ENCODE assay signal across 13 cellular contexts in genomic region chr2:189608799-189609422, GRCh38. TPM values are rescaled to one million over a fixed set of nuclear protein-coding genes. Genes with fewer than 3 reads are reported as not detected.
A peak's percentile ranks its signal among the peaks of the same experiment; 100 is the strongest.
DNase-seq lines count a peak whose midpoint lies in the region; TF ChIP-seq lines count a peak whose summit lies in the region.
"Had no signal": no experiment of that assay in that cellular context is flagged by ENCODE, and none has a peak within 500 bp of the region (broad histone marks: within the 10 kb centered on the region; RNA-seq: fewer than 3 reads in every experiment).

No MANE protein-coding gene starts in this region.

- intact Hi-C loops in vagina (cut with DNase I), result no loop called here

- H3K27me3 ChIP-seq in vagina, result no peaks in the 10 kb centered on the region
- H3K27me3 ChIP-seq: SJCRH30 had no signal

- H3K4me1 ChIP-seq in vagina, result peaks cover 34% of the 10 kb centered on the region

- no peaks in the 10 kb centered on the region for H3K9me3 ChIP-seq in vagina
- H3K9me3 ChIP-seq: SJCRH30 had no signal

- TF ChIP-seq POLR2A in vagina (IDR thresholded peaks at IDR 0.05), result no peak

- TF ChIP-seq CTCF in AG10803 (conservative IDR thresholded peaks at IDR 0.05; ENCODE audit: low read length), result no peak
- TF ChIP-seq CTCF in choroid plexus epithelial cell (conservative IDR thresholded peaks at IDR 0.05; ENCODE audit: low read depth, low read length), result no peak
- no peak for TF ChIP-seq CTCF in vagina (IDR thresholded peaks at IDR 0.05)

- no peaks in the 10 kb centered on the region for H3K36me3 ChIP-seq in vagina
- H3K36me3 ChIP-seq: SJCRH30 had no signal

- no peak overlapping the region for H3K27ac ChIP-seq in vagina
- H3K27ac ChIP-seq: SJCRH30 had no signal

- DNase-seq in AG10803 (ENCODE audit: low read depth) (peak; percentile 51), NCI-H460 (ENCODE audit: extremely low read depth, low read depth) (peak; percentile 40), choroid plexus epithelial cell (ENCODE audit: low read depth) (peak; percentile 56), myocyte (ENCODE audit: low read depth) (peak; percentile 18), occipital lobe (lab: John Stamatoyannopoulos, UW) (no peak), KG1 (lab: John Stamatoyannopoulos, UW) (no peak), vagina (ENCODE audit: extremely low spot score in 2 of 2) (no peak)
- no peak for DNase-seq in stimulated activated CD4-positive, alpha-beta T cell treated with anti-CD3 and anti-CD28 coated beads, Interleukin-4, amount 100 ng/mL, for 24 hours
- DNase-seq: activated CD4-positive, alpha-beta T cell treated with anti-CD3 and anti-CD28 coated beads for 36 hours; activated naive CD4-positive, alpha-beta T cell; NCI-H187 treated with DMSO at 0.1 percent for 48 hours; NCI-H510A treated with DMSO at 0.1 percent for 48 hours; SJCRH30 had no signal

- H3K4me3 ChIP-seq in AG10803 (ENCODE audit: low read length) (no peak overlapping the region), choroid plexus epithelial cell (ENCODE audit: low read depth, low read length) (no peak overlapping the region), vagina (no peak overlapping the region)
- H3K4me3 ChIP-seq: SJCRH30 had no signal

RNA-seq across cellular contexts. Expression of gene SLC40A1, which starts 28.3 kb away (rescaled TPM):
- total RNA-seq in NCI-H460 (2014; rRNA removed; shearing (Covaris generic)), result 8.8 and 12.5 TPM in 2 replicates
- polyA plus RNA-seq in NCI-H460 (2014; cell fraction: nucleus; rRNA removed), result 4.0 and 11.6 TPM in 2 replicates
- 35.1 and 51.9 TPM in 2 replicates for total RNA-seq in myocyte
- 15.1 TPM for polyA plus RNA-seq in myocyte (2012)
- total RNA-seq in occipital lobe, result 43.0 TPM
- total RNA-seq in vagina, result 53.3 TPM

RNA-seq across cellular contexts. Expression of gene ASNSD1, which starts 52.3 kb away (rescaled TPM):
- 73.2 and 82.4 TPM in 2 replicates for total RNA-seq in NCI-H460 (2014; rRNA removed; shearing (Covaris generic))
- 46.8 and 59.3 TPM in 2 replicates for polyA plus RNA-seq in NCI-H460 (2014; cell fraction: nucleus; rRNA removed)
- total RNA-seq in myocyte, result 71.9 and 74.0 TPM in 2 replicates
- polyA plus RNA-seq in myocyte (2012), result 24.4 TPM
- total RNA-seq in occipital lobe, result 137 TPM
- total RNA-seq in vagina, result 44.7 TPM

Comparison
In these comparisons a context has a peak if more than half of its experiments do, and no peak if none do; other contexts are left out.
1. DNase-seq: peak in AG10803 (single experiment), NCI-H460 (single experiment), choroid plexus epithelial cell (single experiment) and myocyte (single experiment); none in occipital lobe (single experiment), KG1 (single experiment), stimulated activated CD4-positive, alpha-beta T cell treated with anti-CD3 and anti-CD28 coated beads, Interleukin-4, amount 100 ng/mL, for 24 hours (single experiment) and vagina (0 of 2).